ENCODE assay signal across 10 cellular contexts in the genomic region with DNA sequence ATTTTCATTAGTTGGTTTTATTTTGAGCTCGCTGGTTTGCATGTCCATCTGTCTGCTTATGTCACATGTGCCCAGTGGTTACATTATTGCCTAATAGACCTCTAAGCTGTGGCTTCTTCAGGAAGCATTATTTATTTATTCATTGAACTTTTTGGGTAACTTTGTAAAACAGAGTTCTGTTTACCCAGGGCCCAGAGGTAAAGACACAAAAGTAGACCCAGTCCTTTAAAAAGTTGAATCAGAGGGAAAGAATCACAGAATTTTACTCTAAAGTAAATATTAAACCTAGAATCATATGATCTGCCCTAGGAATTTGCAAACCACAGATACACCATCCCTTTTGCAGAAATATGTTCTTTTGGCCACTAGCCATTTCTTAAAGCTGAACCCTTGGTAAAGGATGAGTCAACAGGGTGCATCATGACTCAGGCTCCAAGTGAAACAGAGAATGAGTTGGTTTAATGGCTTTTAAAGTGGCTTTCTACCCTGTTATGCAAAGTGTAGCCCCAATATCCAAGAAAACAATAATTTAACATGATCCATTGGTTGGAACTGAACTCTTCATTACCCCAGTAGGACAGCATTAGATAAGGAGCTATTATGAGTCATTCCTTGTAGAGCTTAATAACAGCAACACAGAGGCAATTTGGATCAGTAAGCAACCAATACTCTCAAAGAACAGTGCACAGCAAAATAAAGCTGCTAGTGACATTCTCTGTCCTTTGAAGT.
DNase-seq lines count a peak whose midpoint lies in the region; ATAC-seq and TF ChIP-seq lines count a peak whose summit lies in the region.
"Had no signal": no experiment of that assay in that cellular context is flagged by ENCODE, and none has a peak within 500 bp of the region (broad histone marks: within the 10 kb centered on the region; RNA-seq: fewer than 3 reads in every experiment).

No MANE protein-coding gene starts in this region.

- no peaks in the 10 kb centered on the region for H3K36me3 Mint-ChIP-seq in glutamatergic neuron (ENCODE audit: unreplicated experiment)

- H3K9me3 ChIP-seq in colonic mucosa, result no peaks in the 10 kb centered on the region
- H3K9me3 ChIP-seq: right lobe of liver had no signal

- no peak overlapping the region for H3K27ac ChIP-seq in colonic mucosa
- H3K27ac ChIP-seq: right lobe of liver had no signal

- DNase-seq in AG09309 (ENCODE audit: low read depth), result peak; percentile 64
- DNase-seq in H4 (ENCODE audit: low spot score), result peak; percentile 98
- peak; percentile 71 to 85 for DNase-seq in NOMO-1 (lab: John Stamatoyannopoulos, UW; ENCODE audit: unreplicated experiment in 2 of 2)
- DNase-seq in fibroblast of villous mesenchyme (ENCODE audit: low read depth), result peak; percentile 89
- DNase-seq in colonic mucosa, result no peak
- no peak for DNase-seq in glutamatergic neuron
- no peak for DNase-seq in stimulated activated CD4-positive, alpha-beta T cell treated with anti-CD3 and anti-CD28 coated beads, Interleukin-1b, Interleukin-23, amount 100 ng/mL, for 48 hours
- DNase-seq: NCI-H526 treated with DMSO at 0.1 percent for 48 hours, right lobe of liver had no signal

- no peak overlapping the region for H3K9ac ChIP-seq in colonic mucosa (ENCODE audit: low read depth in 2 of 2, low read length in 2 of 2)

- no peak overlapping the region for H3K27ac Mint-ChIP-seq in glutamatergic neuron (ENCODE audit: unreplicated experiment)

- no peak overlapping the region for H3K4me3 ChIP-seq in AG09309 (ENCODE audit: control insufficient read depth, low read depth, low read length)
- H3K4me3 ChIP-seq in fibroblast of villous mesenchyme (ENCODE audit: low read depth, low read length), result no peak overlapping the region
- no peak overlapping the region for H3K4me3 ChIP-seq in colonic mucosa
- H3K4me3 ChIP-seq: right lobe of liver had no signal

- no peaks in the 10 kb centered on the region for H3K27me3 Mint-ChIP-seq in glutamatergic neuron (ENCODE audit: unreplicated experiment)

- no peak overlapping the region for H3K4me3 Mint-ChIP-seq in glutamatergic neuron (ENCODE audit: unreplicated experiment)

- no peaks in the 10 kb centered on the region for H3K9me3 Mint-ChIP-seq in glutamatergic neuron (ENCODE audit: unreplicated experiment)

- no peaks in the 10 kb centered on the region for H3K36me3 ChIP-seq in colonic mucosa
- H3K36me3 ChIP-seq: right lobe of liver had no signal

- H3K27me3 ChIP-seq in colonic mucosa, result no peaks in the 10 kb centered on the region
- H3K27me3 ChIP-seq: right lobe of liver had no signal

- intact Hi-C loops in colonic mucosa (cut with DNase I), result no loop called here

- H3K4me1 ChIP-seq in colonic mucosa, result no peaks in the 10 kb centered on the region
- H3K4me1 ChIP-seq: right lobe of liver had no signal

- TF ChIP-seq CTCF in AG09309 (IDR thresholded peaks at IDR 0.05; ENCODE audit: control insufficient read depth, insufficient read depth, low read depth, low read length, missing control alignments) (no peak), fibroblast of villous mesenchyme (IDR thresholded peaks at IDR 0.05; ENCODE audit: insufficient read depth, low read depth, low read length) (no peak), colonic mucosa (IDR thresholded peaks at IDR 0.05) (no peak), glutamatergic neuron (IDR thresholded peaks at IDR 0.05; ENCODE audit: partially characterized antibody, unreplicated experiment) (no peak)

- ATAC-seq in GM21619 (IDR thresholded peaks at IDR 0.05; ENCODE audit: unreplicated experiment), result no peak

- peaks cover 3% of the 10 kb centered on the region for H3K4me1 Mint-ChIP-seq in glutamatergic neuron (ENCODE audit: low read depth, unreplicated experiment)

Comparison
In these comparisons a context has a peak if more than half of its experiments do, and no peak if none do; other contexts are left out.
1. DNase-seq: peak in AG09309 (single experiment), H4 (single experiment), NOMO-1 (2 of 2) and fibroblast of villous mesenchyme (single experiment); none in colonic mucosa (single experiment), glutamatergic neuron (single experiment) and stimulated activated CD4-positive, alpha-beta T cell treated with anti-CD3 and anti-CD28 coated beads, Interleukin-1b, Interleukin-23, amount 100 ng/mL, for 48 hours (single experiment).